In genomic region chr11:62919476-62919875, GRCh38 we compare ENCODE assay signal across 24 cellular contexts. TPM values are rescaled to one million over a fixed set of nuclear protein-coding genes. Genes with fewer than 3 reads are reported as not detected.
DNase-seq lines count a peak whose midpoint lies in the region; ATAC-seq, FAIRE-seq and TF ChIP-seq lines count a peak whose summit lies in the region.
"Had no signal": no experiment of that assay in that cellular context is flagged by ENCODE, and none has a peak within 500 bp of the region (broad histone marks: within the 10 kb centered on the region; RNA-seq: fewer than 3 reads in every experiment).

No MANE protein-coding gene starts in this region.

- H4K8ac ChIP-seq in H1 (ENCODE audit: extremely low read depth, insufficient read depth, low read length) (no peak overlapping the region; the same call in 1 of the 2 replicates), neuronal stem cell (ENCODE audit: low read depth, low read length) (no peak overlapping the region)

- no peaks in the 10 kb centered on the region for H3K9me3 ChIP-seq in ES-I3 (ENCODE audit: control insufficient read depth, insufficient read depth, low read length)
- H3K9me3 ChIP-seq in H1 (ENCODE audit: insufficient read depth in 2 of 2, low read depth in 1 of 2, low read length in 1 of 2) = no peaks in the 10 kb centered on the region
- H3K9me3 ChIP-seq in neuronal stem cell (replicated peaks in 1 of 2; ENCODE audit: control insufficient read depth in 2 of 2, insufficient read depth in 1 of 2, low read depth in 1 of 2, low read length in 2 of 2) = peaks cover 2 to 4% of the 10 kb centered on the region in 2 donors
- H3K9me3 ChIP-seq: BLaER1, SJSA1 had no signal

- 0 out of 2 replicates have a peak overlapping the region, but pooled peaks have one; percentile 61 for H2BK15ac ChIP-seq in H1 (ENCODE audit: low read length)
- H2BK15ac ChIP-seq in neuronal stem cell (ENCODE audit: low read length) = peak overlapping the region; percentile 40

- CTCF ChIA-PET in H1 (lab: Charles Lee; ENCODE audit: partially characterized antibody) = interaction anchor here (1.0 to 16.5 kb wide), 5 partner anchors 13 to 101 kb away, joined by 3 to 232 read pairs (median 68); partner anchors contain the start of gene SLC22A8

- TF ChIP-seq POLR2A in H1 (IDR thresholded peaks at IDR 0.05; ENCODE audit: control extremely low read depth in 1 of 2, low read depth in 2 of 2, low read length in 2 of 2) = no peak

- 86% methylated on average over 10 of the region's 10 CpGs; no CpG with 5 or more reads in 1 of the 2 experiments for WGBS in H1 (ENCODE audit: extremely low coverage in 1 of 2, insufficient coverage in 1 of 2, insufficient read length in 1 of 2, insufficient replicate concordance in 2 of 2, low coverage in 1 of 2, low lambda C conversion rate in 2 of 2, missing lambda C conversion rate in 1 of 2), 2 experiments
- no CpG with 5 or more reads among the region's 10 CpGs for WGBS in neuronal stem cell (ENCODE audit: extremely low coverage in 2 of 2, insufficient read length in 2 of 2, insufficient replicate concordance in 1 of 2), 2 donors

- H4K91ac ChIP-seq in H1 (replicated peaks; ENCODE audit: insufficient read length, low read length) (no peak overlapping the region), neuronal stem cell (ENCODE audit: low read depth, low read length, poor library complexity) (no peak overlapping the region)

- H3K4ac ChIP-seq in H1 (replicated peaks; ENCODE audit: insufficient read length, low read depth, low read length) (no peak overlapping the region), neuronal stem cell (ENCODE audit: low read length) (no peak overlapping the region)

- H3K4me1 ChIP-seq in ES-I3 (ENCODE audit: insufficient read depth, low read length) (peaks cover 3% of the 10 kb centered on the region; the same call in 1 of the 2 replicates), H1 (replicated peaks in 1 of 4; ENCODE audit: control insufficient read depth in 3 of 4, insufficient read depth in 4 of 4, low read length in 3 of 4) (peaks cover 0 to 18% (median 10%) of the 10 kb centered on the region in 4 experiments; a peak in 6 of 7 replicates), neuronal stem cell (ENCODE audit: control insufficient read depth in 2 of 2, insufficient read depth in 1 of 2, low read depth in 1 of 2, low read length in 2 of 2) (peaks cover 0 to 9% of the 10 kb centered on the region in 2 donors)
- H3K4me1 ChIP-seq: SJSA1 had no signal

- H2BK120ac ChIP-seq in H1 (replicated peaks; ENCODE audit: low read depth, low read length) (no peak overlapping the region), neuronal stem cell (ENCODE audit: low read depth, low read length) (no peak overlapping the region)

- H2BK12ac ChIP-seq in H1 (ENCODE audit: low read depth, low read length) (no peak overlapping the region; the same call in 1 of the 2 replicates), neuronal stem cell (ENCODE audit: low read length) (no peak overlapping the region)

- H3K9ac ChIP-seq in ES-I3 (ENCODE audit: low read depth, low read length) (peak overlapping the region; percentile 9; the same call in 1 of the 2 replicates), H1 (replicated peaks in 1 of 4; ENCODE audit: extremely low read depth in 1 of 4, low read depth in 3 of 4, low read length in 3 of 4) (no peak overlapping the region), neuronal stem cell (ENCODE audit: low read depth, low read length, poor library complexity) (no peak overlapping the region)
- H3K9ac ChIP-seq: BLaER1 had no signal

- H3K23me2 ChIP-seq in H1 (ENCODE audit: low read depth, low read length) = no peaks in the 10 kb centered on the region; the same call in 1 of the 2 replicates

- no peaks in the 10 kb centered on the region for H4K20me1 ChIP-seq in H1 (replicated peaks in 1 of 2; ENCODE audit: control insufficient read depth in 1 of 2, insufficient read depth in 2 of 2, low read length in 2 of 2)
- H4K20me1 ChIP-seq: BLaER1 had no signal

- H2BK20ac ChIP-seq in H1 (ENCODE audit: low read length) = no peak overlapping the region

- ATAC-seq in GM18867 (IDR thresholded peaks at IDR 0.05; ENCODE audit: unreplicated experiment) = no peak
- ATAC-seq: A549, Right ventricle myocardium inferior had no signal

- H3K14ac ChIP-seq in H1 (ENCODE audit: insufficient read length) = no peak overlapping the region
- H3K14ac ChIP-seq in neuronal stem cell (ENCODE audit: low read length) = no peak overlapping the region

- H2AK5ac ChIP-seq in H1 (ENCODE audit: low read depth, low read length) (no peak overlapping the region), neuronal stem cell (ENCODE audit: low read depth, low read length) (peak overlapping the region; percentile 20)

- H3K18ac ChIP-seq in H1 (ENCODE audit: extremely low read depth, low read length) (no peak overlapping the region), neuronal stem cell (ENCODE audit: low read length) (peak overlapping the region; percentile 45)

- H3K56ac ChIP-seq in H1 (replicated peaks; ENCODE audit: insufficient read length, low read depth, low read length) = no peak overlapping the region

- no peak overlapping the region for H3K4me3 ChIP-seq in H1 (ENCODE audit: extremely low read depth in 1 of 4, insufficient read depth in 2 of 4, low read depth in 3 of 4, low read length in 4 of 4)
- H3K4me3 ChIP-seq in neuronal stem cell (ENCODE audit: low read length in 2 of 2) = no peak overlapping the region
- H3K4me3 ChIP-seq: A549, BLaER1, SJSA1 had no signal

- H3K23ac ChIP-seq in H1 (ENCODE audit: insufficient read length) (no peak overlapping the region), neuronal stem cell (ENCODE audit: low read depth, low read length, poor library complexity) (no peak overlapping the region)

- no peak overlapping the region for H4K5ac ChIP-seq in H1 (ENCODE audit: insufficient read length, low read depth, low read length)

- POLR2A ChIA-PET in H1 (lab: Charles Lee; ENCODE audit: partially characterized antibody) = interaction anchor here (1.3 to 57.8 kb wide), 5 partner anchors 8 to 79 kb away, joined by 6 to 1185 read pairs (median 19); partner anchors contain the start of gene SLC3A2

- no peak overlapping the region for H3K27ac ChIP-seq in H1 (ENCODE audit: low read depth, low read length)
- H3K27ac ChIP-seq in neuronal stem cell (replicated peaks; ENCODE audit: low read length) = no peak overlapping the region
- peak overlapping the region; percentile 86 for H3K27ac ChIP-seq in temporal lobe (ENCODE audit: low read depth, low read length)
- H3K27ac ChIP-seq: A549, BLaER1, SJSA1 had no signal

- no peaks in the 10 kb centered on the region for H3K79me2 ChIP-seq in H1 (ENCODE audit: control insufficient read depth in 1 of 2, insufficient read depth in 2 of 2, low read length in 2 of 2)

- no peaks in the 10 kb centered on the region for H3K79me1 ChIP-seq in H1 (ENCODE audit: low read depth, low read length)
- H3K79me1 ChIP-seq in neuronal stem cell (ENCODE audit: low read depth, low read length) = no peaks in the 10 kb centered on the region

- H3K36me3 ChIP-seq in ES-I3 (ENCODE audit: insufficient read depth, low read length) (no peaks in the 10 kb centered on the region), H1 (ENCODE audit: control insufficient read depth in 2 of 4, insufficient read depth in 4 of 4, low read length in 3 of 4) (no peaks in the 10 kb centered on the region), neuronal stem cell (replicated peaks in 1 of 2; ENCODE audit: control insufficient read depth in 2 of 2, insufficient read depth in 2 of 2, low read length in 2 of 2) (no peaks in the 10 kb centered on the region)
- H3K36me3 ChIP-seq: BLaER1, SJSA1 had no signal

- no peak for TF ChIP-seq CTCF in H1 (IDR thresholded peaks at IDR 0.05; ENCODE audit: control extremely low read depth in 1 of 3, insufficient read depth in 1 of 3, low read depth in 1 of 3, low read length in 3 of 3)

- TF ChIP-seq EP300 in H1 (IDR thresholded peaks at IDR 0.05; ENCODE audit: borderline replicate concordance in 1 of 2, low read depth in 2 of 2, low read length in 2 of 2) = no peak

- H3K27me3 ChIP-seq in H1 (replicated peaks in 1 of 4; ENCODE audit: control insufficient read depth in 3 of 4, extremely low read depth in 1 of 4, insufficient read depth in 3 of 4, low read length in 3 of 4) = peaks cover 0 to 17% (median 15%) of the 10 kb centered on the region in 4 experiments; a peak in 6 of 7 replicates
- peaks cover 5 to 79% (median 21%) of the 10 kb centered on the region in 3 experiments for H3K27me3 ChIP-seq in neuronal stem cell (ENCODE audit: control insufficient read depth in 3 of 3, insufficient read depth in 3 of 3, low read depth in 1 of 3, low read length in 3 of 3)

- H2BK5ac ChIP-seq in H1 (ENCODE audit: low read depth, low read length) = 0 out of 2 replicates have a peak overlapping the region, but pooled peaks have one; percentile 5
- no peak overlapping the region for H2BK5ac ChIP-seq in neuronal stem cell (ENCODE audit: low read length)

- TF ChIP-seq RAD21 in H1 (IDR thresholded peaks at IDR 0.05 in 1 of 2, conservative IDR thresholded peaks at IDR 0.05 in 1 of 2; ENCODE audit: low read depth in 2 of 2, low read length in 2 of 2) = no peak

- FAIRE-seq in H1 (lab: Jason Lieb, UNC) = no peak
- FAIRE-seq: A549, GM12891 had no signal

- no peak overlapping the region for H3K4me2 ChIP-seq in H1 (ENCODE audit: insufficient read depth in 1 of 2, low read depth in 2 of 2, low read length in 2 of 2)
- H3K4me2 ChIP-seq in neuronal stem cell (ENCODE audit: insufficient read depth, low read length, poor library complexity, severe bottlenecking) = no peak overlapping the region
- H3K4me2 ChIP-seq: A549, BLaER1 had no signal

- H2AFZ ChIP-seq in H1 (ENCODE audit: low read length) (no peak overlapping the region), neuronal stem cell (ENCODE audit: low read length) (no peak overlapping the region)

- no peak for DNase-seq in H1 (ENCODE audit: low read depth in 1 of 2, low spot score in 2 of 2)
- DNase-seq in neuronal stem cell (ENCODE audit: low spot score) = no peak
- no peak for DNase-seq in AG20443 (ENCODE audit: low spot score)
- no peak for DNase-seq in D341Med (ENCODE audit: low spot score)
- DNase-seq: CD4-positive, alpha-beta T cell; COR-L47; DND-41; GOT3; Karpas-422; MV-4-11; NCI-H1694 treated with DMSO at 0.1 percent for 48 hours; NCI-H2081 treated with DMSO at 0.1 percent for 48 hours; NCI-H446 treated with DMSO at 0.1 percent for 48 hours; NCI-H526 treated with DMSO at 0.1 percent for 48 hours had no signal

RNA-seq across cellular contexts. Expression of gene CHRM1, which starts 1.7 kb away (rescaled TPM):
- total RNA-seq in H1 (2021; fragmentation: NEBNext Ultra II Directional; extraction: Animal tissue kit (Norgen Biotek cat#: 25700)) = not detected in 2 replicates
- polyA plus RNA-seq in H1 (2011; rRNA removed) = 0.05 and 0.08 TPM in 2 replicates
- polyA plus RNA-seq in H1 (2011; cell fraction: cytosol; rRNA removed) = 0.13 TPM
- polyA plus RNA-seq in H1 (2011; cell fraction: nucleus; rRNA removed) = not detected
- 0.21 to 0.51 TPM (median 0.33 TPM) in 4 replicates for polyA plus RNA-seq in H1 (2012, experiment 1 of 2)
- polyA plus RNA-seq in H1 (2012, experiment 2 of 2) = 0.16 TPM
- 0.08 TPM for polyA plus RNA-seq in H1 (2013, experiment 1 of 2)
- 0.11 TPM for polyA plus RNA-seq in H1 (2013, experiment 2 of 2)
- polyA minus RNA-seq in H1 (2011; rRNA and poly(A)+ RNA removed) = 0.44 TPM in 1 of 2 replicates, not detected in the other
- polyA minus RNA-seq in H1 (2011; cell fraction: cytosol; rRNA and poly(A)+ RNA removed) = not detected
- 0.40 TPM for polyA minus RNA-seq in H1 (2011; cell fraction: nucleus; rRNA and poly(A)+ RNA removed)
- polyA plus RNA-seq in neuronal stem cell (2013, experiment 1 of 2) = not detected
- not detected for polyA plus RNA-seq in neuronal stem cell (2013, experiment 2 of 2)
- total RNA-seq in temporal lobe = 8.9 TPM
- total RNA-seq: CD4-positive, alpha-beta T cell; G401; M059J; Right ventricle myocardium inferior; SJSA1 had no signal
- polyA plus RNA-seq: A549 had no signal

RNA-seq across cellular contexts. Expression of gene SLC3A2, which starts 38.8 kb away (rescaled TPM):
- total RNA-seq in H1 (2021; fragmentation: NEBNext Ultra II Directional; extraction: Animal tissue kit (Norgen Biotek cat#: 25700)) = 393 and 410 TPM in 2 replicates
- polyA plus RNA-seq in H1 (2011; rRNA removed) = 435 and 574 TPM in 2 replicates
- polyA plus RNA-seq in H1 (2011; cell fraction: cytosol; rRNA removed) = 408 TPM
- 721 TPM for polyA plus RNA-seq in H1 (2011; cell fraction: nucleus; rRNA removed)
- 317 to 394 TPM (median 319 TPM) in 4 replicates for polyA plus RNA-seq in H1 (2012, experiment 1 of 2)
- 437 TPM for polyA plus RNA-seq in H1 (2012, experiment 2 of 2)
- polyA plus RNA-seq in H1 (2013, experiment 1 of 2) = 405 TPM
- polyA plus RNA-seq in H1 (2013, experiment 2 of 2) = 379 TPM
- 281 and 291 TPM in 2 replicates for polyA minus RNA-seq in H1 (2011; rRNA and poly(A)+ RNA removed)
- 357 TPM for polyA minus RNA-seq in H1 (2011; cell fraction: cytosol; rRNA and poly(A)+ RNA removed)
- 226 TPM for polyA minus RNA-seq in H1 (2011; cell fraction: nucleus; rRNA and poly(A)+ RNA removed)
- 54.5 TPM for polyA plus RNA-seq in neuronal stem cell (2013, experiment 1 of 2)
- 51.5 TPM for polyA plus RNA-seq in neuronal stem cell (2013, experiment 2 of 2)
- 66.9 TPM for total RNA-seq in temporal lobe
